In genomic region chr4:76960014-76960413, GRCh38 we compare ENCODE assay signal across 12 cellular contexts. TPM values are rescaled to one million over a fixed set of nuclear protein-coding genes. Genes with fewer than 3 reads are reported as not detected.
DNase-seq lines count a peak whose midpoint lies in the region; ATAC-seq, FAIRE-seq and TF ChIP-seq lines count a peak whose summit lies in the region.
"Had no signal": no experiment of that assay in that cellular context is flagged by ENCODE, and none has a peak within 500 bp of the region (broad histone marks: within the 10 kb centered on the region; RNA-seq: fewer than 3 reads in every experiment).

No MANE protein-coding gene starts in this region.

- ATAC-seq in GM18867 (IDR thresholded peaks at IDR 0.05; ENCODE audit: unreplicated experiment) (peak; percentile 96), GM21737 (IDR thresholded peaks at IDR 0.05; ENCODE audit: unreplicated experiment) (peak; percentile 61), HG03558 (IDR thresholded peaks at IDR 0.05; ENCODE audit: extremely low read depth, unreplicated experiment) (peak; percentile 69), pancreas (peak in 3 of 4 donors; percentile 14 to 73 (median 49))
- ATAC-seq: heart right ventricle had no signal

- TF ChIP-seq POLR2A in breast epithelium (IDR thresholded peaks at IDR 0.05), result no peak

- H3K27ac ChIP-seq in pancreas, result peak overlapping the region in 1 of 4 donors; percentile 30
- no peak overlapping the region for H3K27ac ChIP-seq in breast epithelium
- H3K27ac ChIP-seq: heart right ventricle had no signal

- DNase-seq in pancreas (no peak), KG1 (lab: John Stamatoyannopoulos, UW) (no peak), CD1c-positive myeloid dendritic cell (ENCODE audit: extremely low spot score) (no peak), breast epithelium (ENCODE audit: low spot score in 2 of 2) (no peak), LoVo (ENCODE audit: low spot score) (no peak)
- DNase-seq: GF-D8, heart right ventricle, NCI-H526, T1000 had no signal

- no peaks in the 10 kb centered on the region for H3K36me3 ChIP-seq in pancreas
- no peaks in the 10 kb centered on the region for H3K36me3 ChIP-seq in breast epithelium
- H3K36me3 ChIP-seq: heart right ventricle had no signal

- 40 to 54% methylated on average over 4 of the region's 4 CpGs for WGBS in pancreas, 2 donors

- no peak overlapping the region for H3K4me3 ChIP-seq in pancreas
- H3K4me3 ChIP-seq in breast epithelium, result no peak overlapping the region
- H3K4me3 ChIP-seq: heart right ventricle had no signal

- no peak for FAIRE-seq in pancreas (lab: Jason Lieb, UNC)

- intact Hi-C loops in pancreas (cut with DNase I) (no loop called here), breast epithelium (cut with DNase I; ENCODE audit: low total_unique reads) (no loop called here)

- TF ChIP-seq CTCF in pancreas (IDR thresholded peaks at IDR 0.05) (no peak), breast epithelium (IDR thresholded peaks at IDR 0.05) (no peak)

- H3K4me1 ChIP-seq in pancreas, result peaks cover 21 to 30% (median 22%) of the 10 kb centered on the region in 3 donors
- H3K4me1 ChIP-seq in breast epithelium, result no peaks in the 10 kb centered on the region

- no peaks in the 10 kb centered on the region for H3K9me3 ChIP-seq in pancreas
- H3K9me3 ChIP-seq in breast epithelium, result no peaks in the 10 kb centered on the region
- H3K9me3 ChIP-seq: heart right ventricle had no signal

- H3K27me3 ChIP-seq in pancreas, result no peaks in the 10 kb centered on the region
- no peaks in the 10 kb centered on the region for H3K27me3 ChIP-seq in breast epithelium
- H3K27me3 ChIP-seq: heart right ventricle had no signal

RNA-seq across cellular contexts. Expression of gene SEPTIN11, which starts 10.5 kb away (rescaled TPM):
- total RNA-seq in pancreas (10 to 100 TPM; 18.6 to 48.9 (median 28.9) TPM), breast epithelium (100 to 1,000 TPM in 2 of 3 donors, 10 to 100 TPM in 1; 78.6 to 362 (median 329) TPM)
- 10 to 100 TPM; 11.6 to 13.6 TPM for polyA plus RNA-seq in pancreas
